ENCODE assay signal across 11 cellular contexts in genomic region chr3:172846103-172846561, GRCh38.
DNase-seq lines count a peak whose midpoint lies in the region; ATAC-seq and TF ChIP-seq lines count a peak whose summit lies in the region.
"Had no signal": no experiment of that assay in that cellular context is flagged by ENCODE, and none has a peak within 500 bp of the region (broad histone marks: within the 10 kb centered on the region; RNA-seq: fewer than 3 reads in every experiment).

No MANE protein-coding gene starts in this region.

- peaks cover 5% of the 10 kb centered on the region; the same call in 1 of the 2 replicates for H3K9me3 ChIP-seq in PC-9 (ENCODE audit: insufficient read depth, low read depth)

- intact Hi-C loops in PC-9 (cut with micrococcal nuclease; ENCODE audit: unreplicated experiment) = loop anchor here (10.0 kb wide), 1 partner anchor 549 kb away; the partner anchor contains the start of gene NLGN1

- ATAC-seq in HG03139 (IDR thresholded peaks at IDR 0.05; ENCODE audit: unreplicated experiment) (peak; percentile 52), GM19455 (IDR thresholded peaks at IDR 0.05; ENCODE audit: unreplicated experiment) (no peak)
- ATAC-seq in stimulated activated effector memory CD8-positive, alpha-beta T cell treated with anti-CD3 and anti-CD28 coated beads, Interleukin-12 subunit alpha, Interleukin-12 subunit beta, amount 100 ng/mL, for 72 hours = peak; percentile 84

- H3K27ac Mint-ChIP-seq in activated T-cell treated with anti-CD3 and anti-CD28 coated beads, Interleukin-2, amount 50 U/mL, for 24 hours = peak overlapping the region; percentile 19
- peak overlapping the region; percentile 68 for H3K27ac Mint-ChIP-seq in stimulated activated effector memory CD8-positive, alpha-beta T cell treated with anti-CD3 and anti-CD28 coated beads, Interleukin-12 subunit alpha, Interleukin-12 subunit beta, amount 100 ng/mL, for 72 hours

- H3K4me3 Mint-ChIP-seq in activated T-cell treated with anti-CD3 and anti-CD28 coated beads, Interleukin-2, amount 50 U/mL, for 24 hours = no peak overlapping the region
- H3K4me3 Mint-ChIP-seq in stimulated activated effector memory CD8-positive, alpha-beta T cell treated with anti-CD3 and anti-CD28 coated beads, Interleukin-12 subunit alpha, Interleukin-12 subunit beta, amount 100 ng/mL, for 72 hours = no peak overlapping the region

- peaks cover 12% of the 10 kb centered on the region for H3K27me3 Mint-ChIP-seq in activated T-cell treated with anti-CD3 and anti-CD28 coated beads, Interleukin-2, amount 50 U/mL, for 24 hours

- H3K4me1 Mint-ChIP-seq in activated T-cell treated with anti-CD3 and anti-CD28 coated beads, Interleukin-2, amount 50 U/mL, for 24 hours (ENCODE audit: low read depth) = peaks cover 6% of the 10 kb centered on the region
- H3K4me1 Mint-ChIP-seq in stimulated activated effector memory CD8-positive, alpha-beta T cell treated with anti-CD3 and anti-CD28 coated beads, Interleukin-12 subunit alpha, Interleukin-12 subunit beta, amount 100 ng/mL, for 72 hours = peaks cover 6% of the 10 kb centered on the region

- CTCF ChIA-PET in PC-9 (lab: Charles Lee) = no interaction called here

- no peaks in the 10 kb centered on the region for H3F3A ChIP-seq in PC-9 (ENCODE audit: insufficient read depth, low read depth)

- no TSS peak for BruUV-seq in PC-9 (replicated peaks; lab: Mats Ljungman, UMichigan)

- H3K4me3 ChIP-seq in PC-9 = no peak overlapping the region

- no peaks in the 10 kb centered on the region for H3K9me3 Mint-ChIP-seq in activated T-cell treated with anti-CD3 and anti-CD28 coated beads, Interleukin-2, amount 50 U/mL, for 24 hours
- no peaks in the 10 kb centered on the region for H3K9me3 Mint-ChIP-seq in stimulated activated effector memory CD8-positive, alpha-beta T cell treated with anti-CD3 and anti-CD28 coated beads, Interleukin-12 subunit alpha, Interleukin-12 subunit beta, amount 100 ng/mL, for 72 hours

- no peak for DNase-seq in activated T-cell treated with anti-CD3 and anti-CD28 coated beads, Interleukin-2, amount 50 U/mL, for 24 hours
- DNase-seq in activated T-cell treated with anti-CD3 and anti-CD28 coated beads for 4 hours (no peak), PC-9 (no peak), ureter (ENCODE audit: low spot score) (no peak), anterior cingulate cortex (lab: John Stamatoyannopoulos, UW) (no peak)
- DNase-seq in stimulated activated effector memory CD8-positive, alpha-beta T cell treated with anti-CD3 and anti-CD28 coated beads, Interleukin-12 subunit alpha, Interleukin-12 subunit beta, amount 100 ng/mL, for 72 hours (ENCODE audit: low spot score in 2 of 2) = no peak
- DNase-seq: activated T-cell treated with anti-CD3 and anti-CD28 coated beads, Interleukin-2, amount 50 U/mL, for 1 hour; hippocampal formation; NCI-H2081 had no signal

- no peak for TF ChIP-seq CTCF in PC-9 (conservative IDR thresholded peaks at IDR 0.05)

- no peak overlapping the region for H3K27ac ChIP-seq in PC-9

- H4K20me1 ChIP-seq in PC-9 (ENCODE audit: insufficient read depth) = no peaks in the 10 kb centered on the region

- H3K4me2 ChIP-seq in PC-9 = no peak overlapping the region

- peaks cover 8% of the 10 kb centered on the region; the same call in 1 of the 2 replicates for H3K9me2 ChIP-seq in PC-9 (ENCODE audit: insufficient read depth)

- H3K79me2 ChIP-seq in PC-9 (ENCODE audit: low read depth) = no peaks in the 10 kb centered on the region

- POLR2A ChIA-PET in PC-9 (lab: Charles Lee; ENCODE audit: unreplicated experiment) = no interaction called here

- H3K27me3 ChIP-seq in PC-9 (ENCODE audit: insufficient read depth, low read depth) = no peaks in the 10 kb centered on the region

- 0 out of 2 replicates have a peak, but pooled peaks cover 5% of the 10 kb centered on the region for H3K4me1 ChIP-seq in PC-9 (replicated peaks; ENCODE audit: insufficient read depth)

- no peaks in the 10 kb centered on the region for H3K36me3 ChIP-seq in PC-9 (ENCODE audit: low read depth)

- no peaks in the 10 kb centered on the region for H3K36me3 Mint-ChIP-seq in activated T-cell treated with anti-CD3 and anti-CD28 coated beads, Interleukin-2, amount 50 U/mL, for 24 hours (ENCODE audit: low read depth)
- H3K36me3 Mint-ChIP-seq in stimulated activated effector memory CD8-positive, alpha-beta T cell treated with anti-CD3 and anti-CD28 coated beads, Interleukin-12 subunit alpha, Interleukin-12 subunit beta, amount 100 ng/mL, for 72 hours = no peaks in the 10 kb centered on the region

- peak overlapping the region; percentile 28; the same call in 1 of the 2 replicates for H2AFZ ChIP-seq in PC-9
